31 cellular contexts compared by ENCODE assay signal in the genomic region with DNA sequence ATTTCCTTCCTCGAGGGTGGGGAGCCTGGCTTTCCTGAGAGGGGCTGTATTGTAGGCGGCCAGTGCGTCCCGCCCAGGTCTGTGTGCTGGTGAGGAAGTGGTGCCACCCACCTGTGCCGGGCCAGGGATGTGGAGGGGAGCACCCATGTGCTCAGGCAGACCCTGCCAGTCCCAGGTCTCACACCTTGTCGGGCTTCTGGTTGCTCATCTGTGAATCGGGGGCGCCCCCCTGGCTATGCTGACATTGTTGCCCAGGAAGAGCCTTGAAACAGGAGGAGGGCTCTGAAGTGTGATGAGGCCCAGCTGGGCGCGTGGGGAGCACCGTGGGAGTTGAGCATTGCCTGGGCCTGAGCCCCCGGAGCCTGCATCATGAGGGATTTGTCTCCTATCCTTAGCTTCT. TPM values are rescaled to one million over a fixed set of nuclear protein-coding genes. Genes with fewer than 3 reads are reported as not detected.
DNase-seq lines count a peak whose midpoint lies in the region; ATAC-seq and TF ChIP-seq lines count a peak whose summit lies in the region.
"Had no signal": no experiment of that assay in that cellular context is flagged by ENCODE, and none has a peak within 500 bp of the region (broad histone marks: within the 10 kb centered on the region; RNA-seq: fewer than 3 reads in every experiment).

No MANE protein-coding gene starts in this region.

- H3K4me1 Mint-ChIP-seq in stimulated activated memory B cell treated with anti-CD40 and anti-IgM and Interleukin-4, amounts not matched to agents 10 μg/mL and 1 μg/mL and 100 μg/mL, for 72 hours, result peaks cover 45% of the 10 kb centered on the region
- peaks cover 79% of the 10 kb centered on the region for H3K4me1 Mint-ChIP-seq in chondrocyte (ENCODE audit: low read depth)

- H3K4me2 ChIP-seq in BLaER1, result peak overlapping the region; percentile 43
- no peak overlapping the region for H3K4me2 ChIP-seq in DND-41 (ENCODE audit: insufficient read depth, low read length)
- H3K4me2 ChIP-seq: smooth muscle cell had no signal

- no peak overlapping the region for H3K27ac Mint-ChIP-seq in stimulated activated memory B cell treated with anti-CD40 and anti-IgM and Interleukin-4, amounts not matched to agents 10 μg/mL and 1 μg/mL and 100 μg/mL, for 72 hours
- H3K27ac Mint-ChIP-seq in chondrocyte (ENCODE audit: unreplicated experiment), result no peak overlapping the region
- H3K27ac Mint-ChIP-seq: activated CD4-positive, alpha-beta T cell treated with anti-CD3 and anti-CD28 coated beads, Interleukin-2, amount 10 ng/mL, durations not matched to agents 24 days and 14 days; activated naive CD8-positive, alpha-beta T cell; activated T-cell treated with anti-CD3 and anti-CD28 coated beads, Interleukin-2, amount 50 U/mL, for 24 hours; dendritic cell treated with granulocyte-macrophage colony-stimulating factor and Interleukin-4, amounts not matched to agents 40 ng/mL and 50 ng/mL, for 4 days; nephron progenitor cell; T-cell had no signal

- peaks cover 45% of the 10 kb centered on the region for H3K27me3 Mint-ChIP-seq in stimulated activated memory B cell treated with anti-CD40 and anti-IgM and Interleukin-4, amounts not matched to agents 10 μg/mL and 1 μg/mL and 100 μg/mL, for 72 hours
- H3K27me3 Mint-ChIP-seq in chondrocyte (ENCODE audit: low read depth), result no peaks in the 10 kb centered on the region

- H4K20me1 ChIP-seq in BLaER1 (peaks cover 17% of the 10 kb centered on the region; the same call in 1 of the 2 replicates), DND-41 (ENCODE audit: insufficient read depth, low read length) (no peaks in the 10 kb centered on the region)

- TF ChIP-seq CTCF in DND-41 (IDR thresholded peaks at IDR 0.05; ENCODE audit: borderline replicate concordance, extremely low read depth, low read length, poor library complexity, severe bottlenecking) (no peak), esophagus muscularis mucosa (IDR thresholded peaks at IDR 0.05) (no peak), chondrocyte (IDR thresholded peaks at IDR 0.05) (no peak)

- no peak for ATAC-seq in DND-41 (ENCODE audit: insufficient read depth, low read depth)
- peak; percentile 20 for ATAC-seq in stimulated activated memory B cell treated with anti-CD40 and anti-IgM and Interleukin-4, amounts not matched to agents 10 μg/mL and 1 μg/mL and 100 μg/mL, for 72 hours
- ATAC-seq in GM18873 (IDR thresholded peaks at IDR 0.05; ENCODE audit: low FRiP score, unreplicated experiment), result no peak
- ATAC-seq in GM21717 (IDR thresholded peaks at IDR 0.05; ENCODE audit: unreplicated experiment), result no peak
- ATAC-seq: T-cell had no signal

- H3K9me3 ChIP-seq in BLaER1 (no peaks in the 10 kb centered on the region), DND-41 (ENCODE audit: insufficient read depth, low read length, severe bottlenecking) (no peaks in the 10 kb centered on the region), esophagus muscularis mucosa (no peaks in the 10 kb centered on the region)
- H3K9me3 ChIP-seq: Caco-2, HAP-1, ovary, stomach, transverse colon had no signal

- H3K4me1 ChIP-seq in BLaER1 (peaks cover 76% of the 10 kb centered on the region), DND-41 (ENCODE audit: insufficient read depth, low read length) (peaks cover 30% of the 10 kb centered on the region), esophagus muscularis mucosa (peaks cover 13 to 63% (median 47%) of the 10 kb centered on the region in 4 donors)
- H3K4me1 ChIP-seq: HAP-1 had no signal

- no peaks in the 10 kb centered on the region for H3K36me3 Mint-ChIP-seq in stimulated activated memory B cell treated with anti-CD40 and anti-IgM and Interleukin-4, amounts not matched to agents 10 μg/mL and 1 μg/mL and 100 μg/mL, for 72 hours
- H3K36me3 Mint-ChIP-seq in chondrocyte (ENCODE audit: low read depth), result no peaks in the 10 kb centered on the region
- H3K36me3 Mint-ChIP-seq: activated naive CD8-positive, alpha-beta T cell; T-cell had no signal

- H3K27me3 ChIP-seq in BLaER1 (peaks cover 16% of the 10 kb centered on the region), DND-41 (ENCODE audit: insufficient read depth, low read length, poor library complexity) (no peaks in the 10 kb centered on the region), esophagus muscularis mucosa (peaks cover 0 to 57% (median 4%) of the 10 kb centered on the region in 4 donors)
- H3K27me3 ChIP-seq: ovary had no signal

- no peaks in the 10 kb centered on the region for H3K79me2 ChIP-seq in DND-41 (ENCODE audit: insufficient read depth, low read length)

- H3K36me3 ChIP-seq in BLaER1 (no peaks in the 10 kb centered on the region), DND-41 (ENCODE audit: insufficient read depth, low read length) (no peaks in the 10 kb centered on the region), esophagus muscularis mucosa (no peaks in the 10 kb centered on the region)
- H3K36me3 ChIP-seq: HAP-1, ovary, stomach, transverse colon had no signal

- H3K27ac ChIP-seq in BLaER1, result no peak overlapping the region
- no peak overlapping the region for H3K27ac ChIP-seq in DND-41 (ENCODE audit: low read length)
- peak overlapping the region; percentile 38 to 57 (median 48) for H3K27ac ChIP-seq in esophagus muscularis mucosa (replicated peaks in 1 of 4)
- H3K27ac ChIP-seq: C4-2B, HL-60, ovary, transverse colon had no signal

- H3K4me3 ChIP-seq in BLaER1, result no peak overlapping the region
- no peak overlapping the region for H3K4me3 ChIP-seq in DND-41 (ENCODE audit: low read depth in 1 of 2, low read length in 2 of 2)
- peak overlapping the region in 2 of 4 donors; percentile 29 to 30 for H3K4me3 ChIP-seq in esophagus muscularis mucosa
- H3K4me3 ChIP-seq: HAP-1, lung, ovary, smooth muscle cell, stomach, transverse colon had no signal

- WGBS in esophagus muscularis mucosa, result 56% methylated on average over 11 of the region's 12 CpGs

- DNase-seq in DND-41 (peak; percentile 37), esophagus muscularis mucosa (ENCODE audit: extremely low spot score) (no peak), chondrocyte (ENCODE audit: low spot score) (no peak)
- DNase-seq: activated CD4-positive, alpha-beta T cell treated with anti-CD3 and anti-CD28 coated beads, Interleukin-2, amount 10 ng/mL, durations not matched to agents 24 days and 14 days; activated effector memory CD4-positive, alpha-beta T cell treated with anti-CD3 and anti-CD28 coated beads, Interleukin-2, amount 50 U/mL, for 16 hours; activated T-cell treated with anti-CD3 and anti-CD28 coated beads, Interleukin-2, amount 50 U/mL, for 24 hours; Caco-2; caudate nucleus; DMS53; foreskin fibroblast; Karpas-422; kidney glomerular epithelial cell; NCI-H146; nephron progenitor cell; ovary; RPMI8226; stomach; T-cell; transverse colon had no signal

- intact Hi-C loops in esophagus muscularis mucosa (cut with DNase I), result no loop called here

- H3K9ac ChIP-seq in BLaER1, result no peak overlapping the region
- no peak overlapping the region for H3K9ac ChIP-seq in DND-41 (ENCODE audit: low read depth, low read length)

- no peak for TF ChIP-seq POLR2A in esophagus muscularis mucosa (IDR thresholded peaks at IDR 0.05; ENCODE audit: low read depth)

- H3K4me3 Mint-ChIP-seq in stimulated activated memory B cell treated with anti-CD40 and anti-IgM and Interleukin-4, amounts not matched to agents 10 μg/mL and 1 μg/mL and 100 μg/mL, for 72 hours, result no peak overlapping the region
- no peak overlapping the region for H3K4me3 Mint-ChIP-seq in chondrocyte (ENCODE audit: unreplicated experiment)
- H3K4me3 Mint-ChIP-seq: activated CD4-positive, alpha-beta T cell treated with anti-CD3 and anti-CD28 coated beads, Interleukin-2, amount 10 ng/mL, durations not matched to agents 24 days and 14 days; activated naive CD8-positive, alpha-beta T cell; activated T-cell treated with anti-CD3 and anti-CD28 coated beads, Interleukin-2, amount 50 U/mL, for 24 hours; dendritic cell treated with granulocyte-macrophage colony-stimulating factor and Interleukin-4, amounts not matched to agents 40 ng/mL and 50 ng/mL, for 4 days; nephron progenitor cell had no signal

- TF ChIP-seq EP300 in esophagus muscularis mucosa (IDR thresholded peaks at IDR 0.05), result no peak

- no peak overlapping the region for H2AFZ ChIP-seq in DND-41 (ENCODE audit: low read depth, low read length)

- H3K9me3 Mint-ChIP-seq in stimulated activated memory B cell treated with anti-CD40 and anti-IgM and Interleukin-4, amounts not matched to agents 10 μg/mL and 1 μg/mL and 100 μg/mL, for 72 hours, result no peaks in the 10 kb centered on the region
- no peaks in the 10 kb centered on the region for H3K9me3 Mint-ChIP-seq in chondrocyte (ENCODE audit: low read depth)
- H3K9me3 Mint-ChIP-seq: activated CD4-positive, alpha-beta T cell treated with anti-CD3 and anti-CD28 coated beads, Interleukin-2, amount 10 ng/mL, durations not matched to agents 24 days and 14 days; activated T-cell treated with anti-CD3 and anti-CD28 coated beads, Interleukin-2, amount 50 U/mL, for 24 hours; dendritic cell treated with granulocyte-macrophage colony-stimulating factor and Interleukin-4, amounts not matched to agents 40 ng/mL and 50 ng/mL, for 4 days; nephron progenitor cell; T-cell had no signal

RNA-seq across cellular contexts. Expression of gene FBLN2, which starts 4.8 kb away (rescaled TPM):
- total RNA-seq in esophagus muscularis mucosa (100 to 1,000 TPM; 130 to 244 (median 136) TPM), chondrocyte (284 to 413 TPM (median 394 TPM) in 3 replicates)
- total RNA-seq: activated CD4-positive, alpha-beta T cell treated with anti-CD3 and anti-CD28 coated beads, Interleukin-2, amount 10 ng/mL, durations not matched to agents 24 days and 14 days; NCI-H460 had no signal

Comparison
In these comparisons a context has a peak if more than half of its experiments do, and no peak if none do; other contexts are left out.
1. H3K27ac ChIP-seq: peak in esophagus muscularis mucosa (4 of 4); none in BLaER1 (single experiment) and DND-41 (single experiment).